ENCODE assay signal across 8 cellular contexts in genomic region chr12:53500776-53501614, GRCh38. TPM values are rescaled to one million over a fixed set of nuclear protein-coding genes. Genes with fewer than 3 reads are reported as not detected.
DNase-seq lines count a peak whose midpoint lies in the region; ATAC-seq, FAIRE-seq and TF ChIP-seq lines count a peak whose summit lies in the region.

TARBP2 (plus strand) TSS chr12:53501283; CDS start chr12:53501409, 126 bp downstream.

- peak within 1 kb of the TSS; percentile 71; the same call in 1 of the 2 replicates for H2AFZ ChIP-seq in H1 (ENCODE audit: low read length)

- no peak for TF ChIP-seq CTCF in H1 (IDR thresholded peaks at IDR 0.05; ENCODE audit: control extremely low read depth in 1 of 3, insufficient read depth in 1 of 3, low read depth in 1 of 3, low read length in 3 of 3)

- CTCF ChIA-PET in H1 (lab: Charles Lee; ENCODE audit: partially characterized antibody): interaction anchor here (0.6 to 5.5 kb wide), 9 partner anchors 8 to 242 kb away, joined by 3 to 41 read pairs (median 5); partner anchors contain the start of gene AAAS

- H3K14ac ChIP-seq in H1 (ENCODE audit: insufficient read length): peak within 1 kb of the TSS; percentile 20

- ATAC-seq in GM21367 (IDR thresholded peaks at IDR 0.05; ENCODE audit: unreplicated experiment) (peak; percentile 62), memory B cell (ENCODE audit: low read depth) (peak; percentile 78)

- no peaks in the 10 kb centered on the region for H3K27me3 Mint-ChIP-seq in memory B cell

- H3K4me2 ChIP-seq in H1 (ENCODE audit: insufficient read depth in 1 of 2, low read depth in 2 of 2, low read length in 2 of 2): peak within 1 kb of the TSS; percentile 79 to 98

- no peaks in the 10 kb centered on the region for H3K9me3 ChIP-seq in H1 (ENCODE audit: insufficient read depth in 2 of 2, low read depth in 1 of 2, low read length in 1 of 2)

- H3K23ac ChIP-seq in H1 (ENCODE audit: insufficient read length): no peak within 1 kb of the TSS

- POLR2A ChIA-PET in H1 (lab: Charles Lee; ENCODE audit: partially characterized antibody): interaction anchor here (0.5 to 67.0 kb wide), 36 partner anchors 11 to 308 kb away, joined by 3 to 3397 read pairs (median 4); partner anchors contain the start of genes AAAS, AMHR2, ATF7 and ATP5MC2

- FAIRE-seq in HTR-8/SVneo (lab: Jason Lieb, UNC) (peak; percentile 85), H1 (lab: Jason Lieb, UNC) (peak; percentile 87)

- H4K20me1 ChIP-seq in H1 (replicated peaks in 1 of 2; ENCODE audit: control insufficient read depth in 1 of 2, insufficient read depth in 2 of 2, low read length in 2 of 2): peaks cover 0 to 4% of the 10 kb centered on the region in 2 experiments

- peak within 1 kb of the TSS; percentile 46; the same call in 1 of the 2 replicates for H2BK15ac ChIP-seq in H1 (ENCODE audit: low read length)

- H2BK12ac ChIP-seq in H1 (ENCODE audit: low read depth, low read length): peak within 1 kb of the TSS; percentile 86

- peak within 1 kb of the TSS; percentile 99 for H3K18ac ChIP-seq in H1 (ENCODE audit: extremely low read depth, low read length)

- peak within 1 kb of the TSS; percentile 55 to 91 (median 77) for H3K4me3 ChIP-seq in H1 (ENCODE audit: extremely low read depth in 1 of 4, insufficient read depth in 2 of 4, low read depth in 3 of 4, low read length in 4 of 4)

- H3K9ac ChIP-seq in H1 (replicated peaks in 1 of 4; ENCODE audit: extremely low read depth in 1 of 4, low read depth in 3 of 4, low read length in 3 of 4): peak within 1 kb of the TSS; percentile 84 to 91 (median 88)

- peak within 1 kb of the TSS; percentile 99 for H4K8ac ChIP-seq in H1 (ENCODE audit: extremely low read depth, insufficient read depth, low read length)

- H3K27ac ChIP-seq in H1 (ENCODE audit: low read depth, low read length): peak within 1 kb of the TSS; percentile 91

- peak within 1 kb of the TSS; percentile 95; the same call in 1 of the 2 replicates for H2BK20ac ChIP-seq in H1 (ENCODE audit: low read length)

- H3K4ac ChIP-seq in H1 (replicated peaks; ENCODE audit: insufficient read length, low read depth, low read length): peak within 1 kb of the TSS; percentile 86

- peak within 1 kb of the TSS; percentile 91 for H3K4me3 Mint-ChIP-seq in memory B cell

- TF ChIP-seq POLR2A in H1 (IDR thresholded peaks at IDR 0.05; ENCODE audit: control extremely low read depth in 1 of 2, low read depth in 2 of 2, low read length in 2 of 2): peak; percentile 66 to 86

- peak within 1 kb of the TSS; percentile 99 for H2BK5ac ChIP-seq in H1 (ENCODE audit: low read depth, low read length)

- peak within 1 kb of the TSS; percentile 96 for H4K91ac ChIP-seq in H1 (replicated peaks; ENCODE audit: insufficient read length, low read length)

- peaks cover 0 to 30% of the 10 kb centered on the region in 2 experiments; a peak in 2 of 4 replicates for H3K79me2 ChIP-seq in H1 (ENCODE audit: control insufficient read depth in 1 of 2, insufficient read depth in 2 of 2, low read length in 2 of 2)

- H3K23me2 ChIP-seq in H1 (ENCODE audit: low read depth, low read length): peaks cover 22% of the 10 kb centered on the region

- DNase-seq in COLO829 (ENCODE audit: low spot score): peak; percentile 98
- DNase-seq in HTR-8/SVneo (ENCODE audit: insufficient read length, low spot score): peak; percentile 97
- DNase-seq in NOMO-1 treated with dmso at 0.1 percent for 144 hours (lab: John Stamatoyannopoulos, UW; ENCODE audit: unreplicated experiment): peak; percentile 97
- DNase-seq in activated CD8-positive, alpha-beta memory T cell treated with anti-CD3 and anti-CD28 coated beads for 48 hours (ENCODE audit: low read depth in 2 of 3, low spot score in 2 of 3): peak; percentile 91 to 95 (median 94)
- peak; percentile 95 to 97 for DNase-seq in H1 (ENCODE audit: low read depth in 1 of 2, low spot score in 2 of 2)
- DNase-seq in memory B cell (ENCODE audit: low spot score in 2 of 2): peak; percentile 93 to 96
- DNase-seq in stimulated activated CD8-positive, alpha-beta memory T cell treated with anti-CD3 and anti-CD28 coated beads, Interleukin-12 subunit alpha, Interleukin-12 subunit beta, amount 100 ng/mL, for 24 hours (ENCODE audit: extremely low read depth): peak; percentile 86

- peaks cover 13% of the 10 kb centered on the region for H3K79me1 ChIP-seq in H1 (ENCODE audit: low read depth, low read length)

- H4K5ac ChIP-seq in H1 (ENCODE audit: insufficient read length, low read depth, low read length): peak within 1 kb of the TSS; percentile 99

- H3K36me3 ChIP-seq in H1 (ENCODE audit: control insufficient read depth in 2 of 4, insufficient read depth in 4 of 4, low read length in 3 of 4): peaks cover 3 to 14% (median 8%) of the 10 kb centered on the region in 4 experiments; a peak in 7 of 8 replicates

- peaks cover 7% of the 10 kb centered on the region for H3K36me3 Mint-ChIP-seq in memory B cell

- peaks cover 9 to 41% (median 20%) of the 10 kb centered on the region in 4 experiments for H3K4me1 ChIP-seq in H1 (replicated peaks in 1 of 4; ENCODE audit: control insufficient read depth in 3 of 4, insufficient read depth in 4 of 4, low read length in 3 of 4)

- H3K56ac ChIP-seq in H1 (replicated peaks; ENCODE audit: insufficient read length, low read depth, low read length): peak within 1 kb of the TSS; percentile 89

- no peaks in the 10 kb centered on the region for H3K9me3 Mint-ChIP-seq in memory B cell

- peak within 1 kb of the TSS; percentile 95 for H3K27ac Mint-ChIP-seq in memory B cell

- 0 out of 2 replicates have a peak within 1 kb of the TSS, but pooled peaks have one; percentile 30 for H2AK5ac ChIP-seq in H1 (ENCODE audit: low read depth, low read length)

- H2BK120ac ChIP-seq in H1 (replicated peaks; ENCODE audit: low read depth, low read length): peak within 1 kb of the TSS; percentile 86

- H3K4me1 Mint-ChIP-seq in memory B cell: peaks cover 28% of the 10 kb centered on the region

- TF ChIP-seq EP300 in H1 (IDR thresholded peaks at IDR 0.05; ENCODE audit: borderline replicate concordance in 1 of 2, low read depth in 2 of 2, low read length in 2 of 2): 0 out of 3 replicates have a peak, but pooled peaks of 1 of the 2 experiments have one; percentile 12

- no peak for TF ChIP-seq RAD21 in H1 (IDR thresholded peaks at IDR 0.05 in 1 of 2, conservative IDR thresholded peaks at IDR 0.05 in 1 of 2; ENCODE audit: low read depth in 2 of 2, low read length in 2 of 2)

- WGBS in H1 (ENCODE audit: extremely low coverage in 1 of 2, insufficient coverage in 1 of 2, insufficient read length in 1 of 2, insufficient replicate concordance in 2 of 2, low coverage in 1 of 2, low lambda C conversion rate in 2 of 2, missing lambda C conversion rate in 1 of 2), 2 experiments: 1% methylated on average over 70 of the region's 74 CpGs; no CpG with 5 or more reads in 1 of the 2 experiments

- H3K27me3 ChIP-seq in H1 (replicated peaks in 1 of 4; ENCODE audit: control insufficient read depth in 3 of 4, extremely low read depth in 1 of 4, insufficient read depth in 3 of 4, low read length in 3 of 4): no peaks in the 10 kb centered on the region

TF ChIP-seq in H1, 55 proteins besides CTCF, POLR2A, EP300 and RAD21 (continues in another document):
- TF ChIP-seq GABPA (IDR thresholded peaks at IDR 0.05; ENCODE audit: borderline replicate concordance, insufficient read depth, low read length) (no peak), RXRA (IDR thresholded peaks at IDR 0.05; ENCODE audit: insufficient read depth, low read depth, low read length) (no peak), SUZ12 (IDR thresholded peaks at IDR 0.05; ENCODE audit: low read length) (no peak), POU5F1 (IDR thresholded peaks at IDR 0.05; ENCODE audit: low read depth, low read length) (no peak), KDM1A (IDR thresholded peaks at IDR 0.05; ENCODE audit: borderline replicate concordance, low read length) (no peak), SIX5 (IDR thresholded peaks at IDR 0.05; ENCODE audit: low read depth, low read length) (peak; percentile 70), GTF2F1 (IDR thresholded peaks at IDR 0.05; ENCODE audit: borderline replicate concordance, low read depth, low read length) (no peak), TAF7 (optimal IDR thresholded peaks at IDR 0.05; ENCODE audit: borderline replicate concordance, low read depth, low read length) (peak; percentile 53), SP4 (IDR thresholded peaks at IDR 0.05; ENCODE audit: low read length) (peak; percentile 28; the same call in 1 of the 2 replicates), ASH2L (IDR thresholded peaks at IDR 0.05; ENCODE audit: low read length) (peak; percentile 90), BACH1 (IDR thresholded peaks at IDR 0.05; ENCODE audit: low read length) (no peak), PHF8 (conservative IDR thresholded peaks at IDR 0.05; ENCODE audit: low read depth, low read length) (peak; percentile 98), POLR2AphosphoS5 (IDR thresholded peaks at IDR 0.05; ENCODE audit: low read depth, low read length) (peak; percentile 80), BRCA1 (IDR thresholded peaks at IDR 0.05; ENCODE audit: low read depth, low read length) (no peak), TCF12 (IDR thresholded peaks at IDR 0.05; ENCODE audit: low read depth, low read length) (0 out of 2 replicates have a peak, but pooled peaks have one; percentile 28), KDM4A (IDR thresholded peaks at IDR 0.05; ENCODE audit: low read depth, low read length, severe bottlenecking) (peak; percentile 81), SIRT6 (IDR thresholded peaks at IDR 0.05; ENCODE audit: low read length) (no peak), RNF2 (IDR thresholded peaks at IDR 0.05; ENCODE audit: borderline replicate concordance, low read depth, low read length, missing control alignments, poor library complexity, severe bottlenecking) (no peak), ATF3 (IDR thresholded peaks at IDR 0.05; ENCODE audit: insufficient read depth, low read depth, low read length) (peak; percentile 34; the same call in 1 of the 2 replicates), YY1 (IDR thresholded peaks at IDR 0.05; ENCODE audit: low read depth, low read length) (peak; percentile 10; the same call in 1 of the 2 replicates)

RNA-seq across cellular contexts. Expression of gene TARBP2, which starts in this region (rescaled TPM):
- 66.1 and 69.9 TPM in 2 replicates for total RNA-seq in H1 (2021; fragmentation: NEBNext Ultra II Directional; extraction: Animal tissue kit (Norgen Biotek cat#: 25700))
- 122 and 135 TPM in 2 replicates for polyA plus RNA-seq in H1 (2011; rRNA removed)
- 116 TPM for polyA plus RNA-seq in H1 (2011; cell fraction: cytosol; rRNA removed)
- 195 TPM for polyA plus RNA-seq in H1 (2011; cell fraction: nucleus; rRNA removed)
- polyA plus RNA-seq in H1 (2012, experiment 1 of 2): 62.0 to 84.4 TPM (median 79.7 TPM) in 4 replicates
- polyA plus RNA-seq in H1 (2012, experiment 2 of 2): 104 TPM
- polyA plus RNA-seq in H1 (2013, experiment 1 of 2): 41.8 TPM
- polyA plus RNA-seq in H1 (2013, experiment 2 of 2): 36.4 TPM
- polyA minus RNA-seq in H1 (2011; rRNA and poly(A)+ RNA removed): 42.1 and 48.2 TPM in 2 replicates
- polyA minus RNA-seq in H1 (2011; cell fraction: cytosol; rRNA and poly(A)+ RNA removed): 38.6 TPM
- 65.6 TPM for polyA minus RNA-seq in H1 (2011; cell fraction: nucleus; rRNA and poly(A)+ RNA removed)

Comparison
In these comparisons a context has a peak if more than half of its experiments do, and no peak if none do; other contexts are left out.
1. Peak in every context shown above with its lines: DNase-seq, ATAC-seq, H3K4me3 ChIP-seq and H3K27ac ChIP-seq.